ENCODE assay signal across 13 cellular contexts in genomic region chr18:63106727-63107126, GRCh38.
DNase-seq lines count a peak whose midpoint lies in the region; ATAC-seq and TF ChIP-seq lines count a peak whose summit lies in the region.
"Had no signal": no experiment of that assay in that cellular context is flagged by ENCODE, and none has a peak within 500 bp of the region (broad histone marks: within the 10 kb centered on the region; RNA-seq: fewer than 3 reads in every experiment).

No MANE protein-coding gene starts in this region.

- H3F3A ChIP-seq in MM.1S (ENCODE audit: insufficient read depth, low read length), result peaks cover 4% of the 10 kb centered on the region; the same call in 1 of the 2 replicates

- peaks cover 17 to 35% (median 27%) of the 10 kb centered on the region in 4 donors for H3K4me1 Mint-ChIP-seq in CD4-positive, alpha-beta memory T cell

- no peak for DNase-seq in CD4-positive, alpha-beta memory T cell
- DNase-seq in MM.1S (peak; percentile 44), EL (no peak), NCI-H2081 treated with DMSO at 0.1 percent for 48 hours (lab: John Stamatoyannopoulos, UW) (no peak), caudate nucleus (lab: John Stamatoyannopoulos, UW) (no peak), SIG-M5 (lab: John Stamatoyannopoulos, UW) (no peak)
- DNase-seq: H7, NCI-H187 treated with DMSO at 0.1 percent for 48 hours, SW 1271 had no signal

- H3K9me3 Mint-ChIP-seq in CD4-positive, alpha-beta memory T cell, result peaks cover 0 to 7% (median 5%) of the 10 kb centered on the region in 8 donors
- H3K9me3 Mint-ChIP-seq: activated naive CD4-positive, alpha-beta T cell treated with anti-CD3 and anti-CD28 coated beads, Interleukin-2, amount 50 U/mL, for 24 hours had no signal

- no peak overlapping the region for H3K4me3 ChIP-seq in CD4-positive, alpha-beta memory T cell (ENCODE audit: low read length in 2 of 2)
- H3K4me3 ChIP-seq in MM.1S (ENCODE audit: low read length), result peak overlapping the region; percentile 27

- ATAC-seq in GM19043 (IDR thresholded peaks at IDR 0.05; ENCODE audit: low read depth, unreplicated experiment) (peak; percentile 28), HG02870 (IDR thresholded peaks at IDR 0.05; ENCODE audit: unreplicated experiment) (peak; percentile 32)

- no peak for TF ChIP-seq CTCF in MM.1S (IDR thresholded peaks at IDR 0.05; ENCODE audit: low read length)

- H3K36me3 Mint-ChIP-seq in CD4-positive, alpha-beta memory T cell, result no peaks in the 10 kb centered on the region
- H3K36me3 Mint-ChIP-seq: activated naive CD4-positive, alpha-beta T cell treated with anti-CD3 and anti-CD28 coated beads, Interleukin-2, amount 50 U/mL, for 24 hours; CD14-positive monocyte had no signal

- H3K9ac ChIP-seq in MM.1S (ENCODE audit: low read length), result peak overlapping the region; percentile 1; the same call in 1 of the 2 replicates

- peak overlapping the region in 6 of 7 donors; percentile 28 to 88 (median 77) for H3K27ac Mint-ChIP-seq in CD4-positive, alpha-beta memory T cell
- H3K27ac Mint-ChIP-seq: activated naive CD4-positive, alpha-beta T cell treated with anti-CD3 and anti-CD28 coated beads, Interleukin-2, amount 50 U/mL, for 24 hours had no signal

- H3K4me1 ChIP-seq in CD4-positive, alpha-beta memory T cell (ENCODE audit: insufficient read depth, low read length), result peaks cover 15% of the 10 kb centered on the region
- peaks cover 15% of the 10 kb centered on the region for H3K4me1 ChIP-seq in MM.1S (ENCODE audit: low read length)

- H3K79me2 ChIP-seq in MM.1S (ENCODE audit: low read length), result no peaks in the 10 kb centered on the region

- POLR2A ChIA-PET in CD4-positive, alpha-beta memory T cell (lab: Charles Lee; ENCODE audit: partially characterized antibody), result no interaction called here

- H3K4me3 Mint-ChIP-seq in CD4-positive, alpha-beta memory T cell, result peak overlapping the region; percentile 63 to 92 (median 84)
- H3K4me3 Mint-ChIP-seq: activated naive CD4-positive, alpha-beta T cell treated with anti-CD3 and anti-CD28 coated beads, Interleukin-2, amount 50 U/mL, for 24 hours; CD14-positive monocyte had no signal

- CTCF ChIA-PET in CD4-positive, alpha-beta memory T cell (lab: Charles Lee; ENCODE audit: partially characterized antibody), result no interaction called here

- H3K4me2 ChIP-seq in MM.1S (ENCODE audit: low read depth, low read length), result peak overlapping the region; percentile 50

- H2AFZ ChIP-seq in MM.1S (ENCODE audit: low read length), result peak overlapping the region; percentile 16

- intact Hi-C loops in CD4-positive, alpha-beta memory T cell (cut with micrococcal nuclease), result no loop called here

- H3K27me3 Mint-ChIP-seq in CD4-positive, alpha-beta memory T cell, result peaks cover 0 to 2% of the 10 kb centered on the region in 2 donors
- H3K27me3 Mint-ChIP-seq: activated naive CD4-positive, alpha-beta T cell treated with anti-CD3 and anti-CD28 coated beads, Interleukin-2, amount 50 U/mL, for 24 hours had no signal

- H3K9me2 ChIP-seq in MM.1S (replicated peaks; ENCODE audit: insufficient read depth, low read length), result no peaks in the 10 kb centered on the region

- H4K20me1 ChIP-seq in MM.1S (ENCODE audit: insufficient read depth, low read length), result no peaks in the 10 kb centered on the region

- H3K27me3 ChIP-seq in CD4-positive, alpha-beta memory T cell (ENCODE audit: insufficient read depth, low read length), result no peaks in the 10 kb centered on the region
- no peaks in the 10 kb centered on the region for H3K27me3 ChIP-seq in MM.1S (replicated peaks; ENCODE audit: insufficient read depth, low read length)

- H3K36me3 ChIP-seq in CD4-positive, alpha-beta memory T cell (ENCODE audit: insufficient read depth, low read length), result no peaks in the 10 kb centered on the region
- H3K36me3 ChIP-seq in MM.1S (replicated peaks; ENCODE audit: insufficient read depth, low read length), result no peaks in the 10 kb centered on the region

- H3K9me3 ChIP-seq in CD4-positive, alpha-beta memory T cell (ENCODE audit: control insufficient read depth in 1 of 2, low read length in 2 of 2), result no peaks in the 10 kb centered on the region
- no peaks in the 10 kb centered on the region for H3K9me3 ChIP-seq in MM.1S (replicated peaks; ENCODE audit: insufficient read depth, low read length)

- H3K27ac ChIP-seq in CD4-positive, alpha-beta memory T cell (ENCODE audit: low read depth, low read length), result no peak overlapping the region
- H3K27ac ChIP-seq in MM.1S (ENCODE audit: low read length) (peak overlapping the region; percentile 20; the same call in 1 of the 2 replicates), caudate nucleus (ENCODE audit: low read depth, low read length) (no peak overlapping the region)
